Comparison of ENCODE assay signal across 10 cellular contexts in genomic region chr3:8445861-8446260, GRCh38. TPM values are rescaled to one million over a fixed set of nuclear protein-coding genes. Genes with fewer than 3 reads are reported as not detected.
A peak's percentile ranks its signal among the peaks of the same experiment; 100 is the strongest.
DNase-seq lines count a peak whose midpoint lies in the region; ATAC-seq, FAIRE-seq and TF ChIP-seq lines count a peak whose summit lies in the region.
"Had no signal": no experiment of that assay in that cellular context is flagged by ENCODE, and none has a peak within 500 bp of the region (broad histone marks: within the 10 kb centered on the region; RNA-seq: fewer than 3 reads in every experiment).

No MANE protein-coding gene starts in this region.

- no peaks in the 10 kb centered on the region for H3K27me3 Mint-ChIP-seq in brain
- H3K27me3 Mint-ChIP-seq in CD8-positive, alpha-beta memory T cell, result peaks cover 3 to 20% of the 10 kb centered on the region in 2 donors

- no peak for TF ChIP-seq RAD21 in HepG2 (CRISPR knock-in tag; IDR thresholded peaks at IDR 0.05)

- H3K36me3 Mint-ChIP-seq in brain, result no peaks in the 10 kb centered on the region
- H3K36me3 Mint-ChIP-seq in CD8-positive, alpha-beta memory T cell, result no peaks in the 10 kb centered on the region

- H3K9ac ChIP-seq in HepG2 (ENCODE audit: insufficient read depth, low read depth, low read length), result no peak overlapping the region
- H3K9ac ChIP-seq: BLaER1 had no signal

- H3K79me2 ChIP-seq in HepG2 (ENCODE audit: insufficient read depth, low read length), result no peaks in the 10 kb centered on the region

- H3K4me3 ChIP-seq in HepG2 (replicated peaks in 1 of 3; ENCODE audit: insufficient read depth in 1 of 3, low read depth in 2 of 3, low read length in 3 of 3), result no peak overlapping the region
- H3K4me3 ChIP-seq in right lobe of liver, result no peak overlapping the region
- no peak overlapping the region for H3K4me3 ChIP-seq in left lung
- no peak overlapping the region for H3K4me3 ChIP-seq in CD8-positive, alpha-beta memory T cell (ENCODE audit: low read length)
- H3K4me3 ChIP-seq: BLaER1 had no signal

- H3K27ac ChIP-seq in HepG2 (ENCODE audit: extremely low read length, insufficient read depth, low read length), result peak overlapping the region; percentile 22
- H3K27ac ChIP-seq in right lobe of liver, result no peak overlapping the region
- H3K27ac ChIP-seq in left lung, result peak overlapping the region in 1 of 2 donors; percentile 26
- H3K27ac ChIP-seq in CD8-positive, alpha-beta memory T cell (ENCODE audit: low read depth, low read length), result no peak overlapping the region
- H3K27ac ChIP-seq: BLaER1 had no signal

- peak overlapping the region in 3 of 5 experiments; percentile 28 to 82 (median 51) for H3K27ac Mint-ChIP-seq in brain
- H3K27ac Mint-ChIP-seq in CD8-positive, alpha-beta memory T cell, result no peak overlapping the region

- no peak for TF ChIP-seq POLR2A in HepG2 (IDR thresholded peaks at IDR 0.05; ENCODE audit: insufficient read depth in 1 of 2, low read depth in 2 of 2, low read length in 2 of 2)
- TF ChIP-seq POLR2A in right lobe of liver (IDR thresholded peaks at IDR 0.05), result no peak

- DNase-seq in HepG2 (ENCODE audit: low spot score) (no peak), right lobe of liver (no peak), left lung (no peak)
- no peak for DNase-seq in CD8-positive, alpha-beta memory T cell
- DNase-seq: stimulated activated naive CD4-positive, alpha-beta T cell had no signal

- no peak overlapping the region for H3K4me3 Mint-ChIP-seq in brain
- no peak overlapping the region for H3K4me3 Mint-ChIP-seq in CD8-positive, alpha-beta memory T cell

- H3K4me2 ChIP-seq in HepG2 (ENCODE audit: low read depth, low read length), result no peak overlapping the region
- H3K4me2 ChIP-seq: BLaER1 had no signal

- H3K36me3 ChIP-seq in HepG2 (replicated peaks in 1 of 2; ENCODE audit: control insufficient read depth in 1 of 2, insufficient read depth in 2 of 2, low read length in 2 of 2) (no peaks in the 10 kb centered on the region), right lobe of liver (no peaks in the 10 kb centered on the region), left lung (no peaks in the 10 kb centered on the region)
- no peaks in the 10 kb centered on the region for H3K36me3 ChIP-seq in CD8-positive, alpha-beta memory T cell (ENCODE audit: insufficient read depth, low read length)
- H3K36me3 ChIP-seq: BLaER1 had no signal

- ATAC-seq in HepG2 (no peak), right lobe of liver (no peak), left lung (peak; percentile 18), GM21526 (IDR thresholded peaks at IDR 0.05; ENCODE audit: low FRiP score, unreplicated experiment) (no peak), GM21360 (IDR thresholded peaks at IDR 0.05; ENCODE audit: unreplicated experiment) (no peak), HG03196 (IDR thresholded peaks at IDR 0.05; ENCODE audit: unreplicated experiment) (no peak)

- no peaks in the 10 kb centered on the region for H3K9me3 ChIP-seq in HepG2 (ENCODE audit: low read length)
- peaks cover 0 to 3% (median 0%) of the 10 kb centered on the region in 4 donors for H3K9me3 ChIP-seq in right lobe of liver
- H3K9me3 ChIP-seq in left lung, result no peaks in the 10 kb centered on the region
- no peaks in the 10 kb centered on the region for H3K9me3 ChIP-seq in CD8-positive, alpha-beta memory T cell (ENCODE audit: low read length)

- WGBS in HepG2 (ENCODE audit: low lambda C conversion rate), result 88% methylated on average over 2 of the region's 2 CpGs
- WGBS in right lobe of liver (ENCODE audit: insufficient coverage, low coverage, low lambda C conversion rate, missing lambda C conversion rate), result 72% methylated on average over 2 of the region's 2 CpGs

- CTCF ChIA-PET in HepG2 (lab: Yijun Ruan, JAX; ENCODE audit: low intra/inter-chr PET ratio, low total read pairs), result no interaction called here
- CTCF ChIA-PET in CD8-positive, alpha-beta memory T cell (lab: Charles Lee), result no interaction called here

- no peak for TF ChIP-seq EP300 in HepG2 (IDR thresholded peaks at IDR 0.05; ENCODE audit: low read depth in 2 of 2, low read length in 2 of 2)
- TF ChIP-seq EP300 in HepG2 (CRISPR knock-in tag; IDR thresholded peaks at IDR 0.05; ENCODE audit: borderline replicate concordance), result no peak

- H4K20me1 ChIP-seq in HepG2 (ENCODE audit: insufficient read depth, low read length), result no peaks in the 10 kb centered on the region
- H4K20me1 ChIP-seq: BLaER1 had no signal

- intact Hi-C loops in HepG2 (cut with micrococcal nuclease; ENCODE audit: unreplicated experiment), result no loop called here
- intact Hi-C loops in right lobe of liver (cut with DNase I), result no loop called here
- intact Hi-C loops in left lung (cut with DNase I), result no loop called here

- H3K4me1 Mint-ChIP-seq in brain, result no peaks in the 10 kb centered on the region
- peaks cover 0 to 5% (median 4%) of the 10 kb centered on the region in 3 donors for H3K4me1 Mint-ChIP-seq in CD8-positive, alpha-beta memory T cell

- peaks cover 69% of the 10 kb centered on the region for H3K4me1 ChIP-seq in HepG2 (ENCODE audit: insufficient read depth, low read length)
- H3K4me1 ChIP-seq in right lobe of liver, result peaks cover 0 to 19% (median 8%) of the 10 kb centered on the region in 4 donors
- peaks cover 26 to 27% of the 10 kb centered on the region in 2 donors for H3K4me1 ChIP-seq in left lung
- H3K4me1 ChIP-seq in CD8-positive, alpha-beta memory T cell (ENCODE audit: insufficient read depth, low read length), result no peaks in the 10 kb centered on the region

- BruUV-seq in HepG2 (replicated peaks; lab: Mats Ljungman, UMichigan), result no TSS peak

- no peak overlapping the region for H2AFZ ChIP-seq in HepG2 (ENCODE audit: low read length)

- no peak for TF ChIP-seq CTCF in HepG2 (CRISPR knock-in tag; IDR thresholded peaks at IDR 0.05)
- TF ChIP-seq CTCF in right lobe of liver (IDR thresholded peaks at IDR 0.05), result no peak
- no peak for TF ChIP-seq CTCF in brain (conservative IDR thresholded peaks at IDR 0.05)
- TF ChIP-seq CTCF in left lung (IDR thresholded peaks at IDR 0.05), result no peak

- H3K27me3 ChIP-seq in HepG2 (ENCODE audit: control insufficient read depth in 1 of 2, insufficient read depth in 2 of 2, low read length in 2 of 2), result no peaks in the 10 kb centered on the region
- no peaks in the 10 kb centered on the region for H3K27me3 ChIP-seq in right lobe of liver
- no peaks in the 10 kb centered on the region for H3K27me3 ChIP-seq in left lung
- H3K27me3 ChIP-seq in CD8-positive, alpha-beta memory T cell (ENCODE audit: insufficient read depth, low read length, poor library complexity, severe bottlenecking), result peaks cover 3% of the 10 kb centered on the region
- H3K27me3 ChIP-seq: BLaER1 had no signal

- FAIRE-seq in HepG2 (lab: Jason Lieb, UNC), result no peak

- POLR2A ChIA-PET in HepG2 (lab: Yijun Ruan, JAX), result interaction anchor here (2.4 kb wide), 1 partner anchor 38 kb away, joined by 14 read pairs; no protein-coding TSS in a partner anchor
- POLR2A ChIA-PET in CD8-positive, alpha-beta memory T cell (lab: Charles Lee), result no interaction called here

- in situ Hi-C loops in HepG2 (cut with HindIII; ENCODE audit: extremely low pct_ligation_motif_present, low pct_unique_long_range_greater_than_20kb), result no loop called here

- peaks cover 0 to 2% (median 2%) of the 10 kb centered on the region in 5 experiments for H3K9me3 Mint-ChIP-seq in brain
- peaks cover 0 to 3% (median 0%) of the 10 kb centered on the region in 5 donors for H3K9me3 Mint-ChIP-seq in CD8-positive, alpha-beta memory T cell

TF ChIP-seq in HepG2, 621 proteins besides CTCF, POLR2A, EP300 and RAD21 (continues in another document):
- TF ChIP-seq ZNF558 (CRISPR knock-in tag; IDR thresholded peaks at IDR 0.05; ENCODE audit: borderline replicate concordance) (no peak), ZNF597 (CRISPR knock-in tag; IDR thresholded peaks at IDR 0.05) (no peak)

RNA-seq across cellular contexts. Expression of gene LMCD1, which starts 55.8 kb away (rescaled TPM):
- total RNA-seq in HepG2 (2016; rRNA removed; fragmentation: Illumina TruSeq; extraction: Trizol), result 6.1 and 6.2 TPM in 2 replicates
- 1.7 and 2.4 TPM in 2 replicates for total RNA-seq in HepG2 (2016; cell fraction: cytosol; rRNA removed; fragmentation: Illumina TruSeq; extraction: Trizol; ENCODE audit: low read depth)
- 5.4 and 5.9 TPM in 2 replicates for total RNA-seq in HepG2 (2016; cell fraction: insoluble cytoplasmic fraction; rRNA removed; fragmentation: Illumina TruSeq; extraction: Trizol)
- total RNA-seq in HepG2 (2016; cell fraction: membrane; rRNA removed; fragmentation: Illumina TruSeq; extraction: Trizol), result 4.3 and 4.7 TPM in 2 replicates
- 3.8 and 6.4 TPM in 2 replicates for total RNA-seq in HepG2 (2016; cell fraction: nucleus; rRNA removed; fragmentation: Illumina TruSeq; extraction: Trizol)
- 6.1 and 7.1 TPM in 2 replicates for polyA plus RNA-seq in HepG2 (2011; rRNA removed)
- polyA plus RNA-seq in HepG2 (2011; cell fraction: cytosol; rRNA removed), result 5.3 and 8.6 TPM in 2 replicates
- 4.5 and 4.6 TPM in 2 replicates for polyA plus RNA-seq in HepG2 (2011; cell fraction: nucleus; rRNA removed)
- polyA plus RNA-seq in HepG2 (2012), result 8.2 and 10.5 TPM in 2 replicates
- 1.5 and 2.2 TPM in 2 replicates for polyA plus RNA-seq in HepG2 (2016; cell fraction: cytosol; fragmentation: Illumina TruSeq; extraction: Trizol; ENCODE audit: low read depth)
- polyA plus RNA-seq in HepG2 (2016; cell fraction: insoluble cytoplasmic fraction; fragmentation: Illumina TruSeq; extraction: Trizol; ENCODE audit: low read depth), result 6.6 and 6.8 TPM in 2 replicates
- polyA plus RNA-seq in HepG2 (2016; cell fraction: membrane; fragmentation: Illumina TruSeq; extraction: Trizol; ENCODE audit: low read depth), result 3.0 and 3.5 TPM in 2 replicates
- polyA plus RNA-seq in HepG2 (2016; cell fraction: nucleus; fragmentation: Illumina TruSeq; extraction: Trizol; ENCODE audit: insufficient read depth, low read depth), result 3.4 and 4.0 TPM in 2 replicates
- polyA minus RNA-seq in HepG2 (2011; rRNA and poly(A)+ RNA removed; ENCODE audit: low replicate concordance), result 0.09 and 5.2 TPM in 2 replicates
- polyA minus RNA-seq in HepG2 (2011; cell fraction: cytosol; rRNA and poly(A)+ RNA removed), result 3.3 and 4.0 TPM in 2 replicates
- polyA minus RNA-seq in HepG2 (2011; cell fraction: nucleus; rRNA and poly(A)+ RNA removed), result 4.4 and 9.5 TPM in 2 replicates
- total RNA-seq in right lobe of liver, result 10 to 100 TPM in 3 of 6 experiments, 1 to 10 TPM in 3; 3.0 to 24.0 (median 8.4) TPM
- polyA plus RNA-seq in brain (ENCODE audit: insufficient read depth, low read depth, low replicate concordance), result 8.8 TPM
- 10 to 100 TPM; 69.6 to 84.8 TPM for total RNA-seq in left lung
- 1 to 10 TPM; 2.0 to 2.6 TPM for total RNA-seq in CD8-positive, alpha-beta memory T cell
- polyA plus RNA-seq in CD8-positive, alpha-beta memory T cell, result 0.83 TPM

Comparison
In these comparisons a context has a peak if more than half of its experiments do, and no peak if none do; other contexts are left out.
1. H3K27ac Mint-ChIP-seq: peak in brain (3 of 5); none in CD8-positive, alpha-beta memory T cell (0 of 8).